In the genomic region with DNA sequence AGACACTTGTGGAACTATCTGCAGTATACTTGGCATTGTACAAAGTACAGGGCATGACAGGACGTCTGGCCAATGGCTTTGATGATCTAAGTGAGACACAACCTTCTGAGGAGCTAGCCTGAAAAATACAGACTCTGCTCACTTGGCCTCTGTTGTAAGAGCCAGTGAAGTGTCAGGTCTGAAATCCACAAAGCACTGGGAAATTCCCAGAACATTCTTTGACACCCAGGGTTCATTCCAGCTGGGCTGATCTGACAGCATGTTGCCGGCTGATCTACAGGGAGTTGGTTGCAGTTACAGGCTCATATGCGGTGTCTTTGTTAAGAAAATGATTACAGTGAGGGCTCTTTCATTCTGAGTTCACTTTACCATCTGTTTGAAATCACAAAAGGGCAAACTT, we compare ENCODE assay signal across 21 cellular contexts.
A peak's percentile ranks its signal among the peaks of the same experiment; 100 is the strongest.
DNase-seq lines count a peak whose midpoint lies in the region; ATAC-seq and TF ChIP-seq lines count a peak whose summit lies in the region.
"Had no signal": no experiment of that assay in that cellular context is flagged by ENCODE, and none has a peak within 500 bp of the region (broad histone marks: within the 10 kb centered on the region; RNA-seq: fewer than 3 reads in every experiment).

No MANE protein-coding gene starts in this region.

- TF ChIP-seq CTCF in epithelial cell of esophagus (IDR thresholded peaks at IDR 0.05; ENCODE audit: insufficient read depth, low read depth, low read length, missing control alignments) (no peak), CD14-positive monocyte (IDR thresholded peaks at IDR 0.05) (no peak)

- H3K4me3 Mint-ChIP-seq in CD14-positive monocyte: no peak overlapping the region
- no peak overlapping the region for H3K4me3 Mint-ChIP-seq in stimulated activated memory B cell treated with anti-CD40 and anti-IgM and Interleukin-4, amounts not matched to agents 10 μg/mL and 1 μg/mL and 100 μg/mL, for 72 hours
- H3K4me3 Mint-ChIP-seq: activated CD8-positive, alpha-beta T cell treated with anti-CD3 and anti-CD28 coated beads, Interleukin-2, amount 10 ng/mL, durations not matched to agents 7 days and 5 days; activated naive CD8-positive, alpha-beta T cell treated with anti-CD3 and anti-CD28 coated beads for 36 hours; stimulated activated naive CD8-positive, alpha-beta T cell treated with anti-CD3 and anti-CD28 coated beads, Interleukin-15, Interleukin-2, amounts not matched to agents 100 ng/mL and 50 ng/mL, for 24 hours; T-helper 17 cell had no signal

- ATAC-seq in GM19397 (IDR thresholded peaks at IDR 0.05; ENCODE audit: unreplicated experiment): no peak
- no peak for ATAC-seq in stimulated activated memory B cell treated with anti-CD40 and anti-IgM and Interleukin-4, amounts not matched to agents 10 μg/mL and 1 μg/mL and 100 μg/mL, for 72 hours
- ATAC-seq: activated CD8-positive, alpha-beta T cell treated with anti-CD3 and anti-CD28 coated beads, Interleukin-2, amount 10 ng/mL, durations not matched to agents 7 days and 5 days; left colon; right cardiac atrium; T-helper 17 cell had no signal

- peaks cover 0 to 5% (median 0%) of the 10 kb centered on the region in 7 donors for H3K9me3 Mint-ChIP-seq in CD14-positive monocyte
- no peaks in the 10 kb centered on the region for H3K9me3 Mint-ChIP-seq in stimulated activated memory B cell treated with anti-CD40 and anti-IgM and Interleukin-4, amounts not matched to agents 10 μg/mL and 1 μg/mL and 100 μg/mL, for 72 hours
- H3K9me3 Mint-ChIP-seq: activated naive CD8-positive, alpha-beta T cell treated with anti-CD3 and anti-CD28 coated beads for 36 hours had no signal

- no peaks in the 10 kb centered on the region for H3K4me1 Mint-ChIP-seq in CD14-positive monocyte
- H3K4me1 Mint-ChIP-seq in stimulated activated memory B cell treated with anti-CD40 and anti-IgM and Interleukin-4, amounts not matched to agents 10 μg/mL and 1 μg/mL and 100 μg/mL, for 72 hours: no peaks in the 10 kb centered on the region
- H3K4me1 Mint-ChIP-seq: activated naive CD8-positive, alpha-beta T cell treated with anti-CD3 and anti-CD28 coated beads for 36 hours; T-helper 17 cell had no signal

- no peaks in the 10 kb centered on the region for H3K36me3 Mint-ChIP-seq in CD14-positive monocyte
- H3K36me3 Mint-ChIP-seq in stimulated activated memory B cell treated with anti-CD40 and anti-IgM and Interleukin-4, amounts not matched to agents 10 μg/mL and 1 μg/mL and 100 μg/mL, for 72 hours: no peaks in the 10 kb centered on the region
- H3K36me3 Mint-ChIP-seq: activated naive CD8-positive, alpha-beta T cell treated with anti-CD3 and anti-CD28 coated beads for 36 hours had no signal

- no peaks in the 10 kb centered on the region for H3K27me3 Mint-ChIP-seq in CD14-positive monocyte (ENCODE audit: low read depth in 3 of 3)
- no peaks in the 10 kb centered on the region for H3K27me3 Mint-ChIP-seq in stimulated activated memory B cell treated with anti-CD40 and anti-IgM and Interleukin-4, amounts not matched to agents 10 μg/mL and 1 μg/mL and 100 μg/mL, for 72 hours
- H3K27me3 Mint-ChIP-seq: activated naive CD8-positive, alpha-beta T cell treated with anti-CD3 and anti-CD28 coated beads for 36 hours; stimulated activated naive CD8-positive, alpha-beta T cell treated with anti-CD3 and anti-CD28 coated beads, Interleukin-15, Interleukin-2, amounts not matched to agents 100 ng/mL and 50 ng/mL, for 24 hours had no signal

- intact Hi-C loops in CD14-positive monocyte (cut with micrococcal nuclease): no loop called here

- DNase-seq in DMS 273 (lab: John Stamatoyannopoulos, UW; ENCODE audit: unreplicated experiment) (peak; percentile 82), NCI-H1694 treated with DMSO at 0.1 percent for 48 hours (lab: John Stamatoyannopoulos, UW) (peak; percentile 43), epithelial cell of esophagus (ENCODE audit: low read depth) (peak; percentile 23), kidney tubule cell (ENCODE audit: low spot score) (peak; percentile 70), CD14-positive monocyte (ENCODE audit: low spot score) (no peak)
- no peak for DNase-seq in activated naive CD4-positive, alpha-beta T cell (lab: John Stamatoyannopoulos, UW)
- DNase-seq: activated CD8-positive, alpha-beta T cell treated with anti-CD3 and anti-CD28 coated beads, Interleukin-2, amount 10 ng/mL, durations not matched to agents 7 days and 5 days; activated naive CD8-positive, alpha-beta T cell treated with anti-CD3 and anti-CD28 coated beads for 36 hours; DMS153; hypothalamus; left colon; nucleus accumbens; OCI-M1; right cardiac atrium; SJCRH30; T-helper 17 cell; upper lobe of left lung; WERI-Rb-1 had no signal

- H3K27ac Mint-ChIP-seq in CD14-positive monocyte: no peak overlapping the region
- no peak overlapping the region for H3K27ac Mint-ChIP-seq in stimulated activated memory B cell treated with anti-CD40 and anti-IgM and Interleukin-4, amounts not matched to agents 10 μg/mL and 1 μg/mL and 100 μg/mL, for 72 hours
- H3K27ac Mint-ChIP-seq: activated CD8-positive, alpha-beta T cell treated with anti-CD3 and anti-CD28 coated beads, Interleukin-2, amount 10 ng/mL, durations not matched to agents 7 days and 5 days; activated naive CD8-positive, alpha-beta T cell treated with anti-CD3 and anti-CD28 coated beads for 36 hours; stimulated activated naive CD8-positive, alpha-beta T cell treated with anti-CD3 and anti-CD28 coated beads, Interleukin-15, Interleukin-2, amounts not matched to agents 100 ng/mL and 50 ng/mL, for 24 hours; T-helper 17 cell had no signal

- no peak overlapping the region for H3K4me3 ChIP-seq in epithelial cell of esophagus (ENCODE audit: low read length)
- H3K4me3 ChIP-seq: SJCRH30, upper lobe of left lung had no signal

Comparison
In these comparisons a context has a peak if more than half of its experiments do, and no peak if none do; other contexts are left out.
1. DNase-seq: peak in DMS 273 (single experiment), NCI-H1694 treated with DMSO at 0.1 percent for 48 hours (single experiment), epithelial cell of esophagus (single experiment) and kidney tubule cell (single experiment); none in CD14-positive monocyte (single experiment) and activated naive CD4-positive, alpha-beta T cell (0 of 4).